Comparison of ENCODE assay signal across 8 cellular contexts in the genomic region with DNA sequence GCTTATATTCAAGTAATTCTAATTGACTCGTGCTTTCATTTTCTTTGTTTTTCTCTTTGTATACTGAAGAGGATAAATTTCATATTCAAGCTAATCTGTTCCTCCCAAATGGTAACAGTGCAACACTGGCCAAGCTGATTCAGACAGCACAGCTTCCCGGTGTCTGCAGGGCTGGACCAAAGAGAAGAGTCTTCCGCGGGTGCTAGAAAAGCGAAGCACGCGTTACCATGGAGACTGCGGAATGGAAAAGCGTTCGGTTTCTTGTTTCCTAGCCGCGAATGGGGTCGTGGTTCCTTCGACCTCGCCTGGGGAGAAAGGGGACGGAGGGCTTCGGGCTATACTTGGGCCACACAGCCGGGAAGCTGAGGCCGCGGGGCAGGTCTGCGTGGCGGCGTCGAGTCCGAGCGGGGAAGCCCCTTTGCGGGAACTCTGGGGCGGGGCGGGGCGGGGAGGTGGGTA. TPM values are rescaled to one million over a fixed set of nuclear protein-coding genes. Genes with fewer than 3 reads are reported as not detected.
DNase-seq lines count a peak whose midpoint lies in the region; ATAC-seq and TF ChIP-seq lines count a peak whose summit lies in the region.

No MANE protein-coding gene starts in this region.

- no peak overlapping the region for H3K27ac ChIP-seq in duodenal mucosa (ENCODE audit: low read depth, low read length)
- no peak overlapping the region for H3K27ac ChIP-seq in lung (ENCODE audit: low read depth in 1 of 2, low read length in 1 of 2)

- peak overlapping the region; percentile 85 for H3K4me3 Mint-ChIP-seq in stimulated activated naive CD8-positive, alpha-beta T cell treated with anti-CD3 and anti-CD28 coated beads, Interleukin-15, Interleukin-2, amounts not matched to agents 100 ng/mL and 50 ng/mL, for 24 hours

- 0 to 1% methylated on average over 30 of the region's 30 CpGs for WGBS in lung, 2 donors

- ATAC-seq in lung (ENCODE audit: insufficient read depth, low FRiP score): no peak
- no peak for ATAC-seq in HG03571 (IDR thresholded peaks at IDR 0.05; ENCODE audit: unreplicated experiment)
- no peak for ATAC-seq in HG03045 (IDR thresholded peaks at IDR 0.05; ENCODE audit: unreplicated experiment)

- peaks cover 16% of the 10 kb centered on the region for H3K4me1 Mint-ChIP-seq in stimulated activated naive CD8-positive, alpha-beta T cell treated with anti-CD3 and anti-CD28 coated beads, Interleukin-15, Interleukin-2, amounts not matched to agents 100 ng/mL and 50 ng/mL, for 24 hours (ENCODE audit: low read depth)

- peaks cover under 1% of the 10 kb centered on the region for H3K9me3 Mint-ChIP-seq in stimulated activated naive CD8-positive, alpha-beta T cell treated with anti-CD3 and anti-CD28 coated beads, Interleukin-15, Interleukin-2, amounts not matched to agents 100 ng/mL and 50 ng/mL, for 24 hours

- H3K36me3 ChIP-seq in duodenal mucosa (ENCODE audit: control insufficient read depth in 1 of 2, insufficient read depth in 2 of 2, low read length in 2 of 2) (no peaks in the 10 kb centered on the region), lung (ENCODE audit: control insufficient read depth in 2 of 2, insufficient read depth in 2 of 2, low read length in 2 of 2) (no peaks in the 10 kb centered on the region)

- TF ChIP-seq CTCF in NB4 (IDR thresholded peaks at IDR 0.05; ENCODE audit: low read depth, low read length) (no peak), lung (IDR thresholded peaks at IDR 0.05; ENCODE audit: control extremely low read depth, extremely low read depth) (no peak)

- H3K27me3 ChIP-seq in duodenal mucosa (ENCODE audit: control insufficient read depth in 1 of 2, insufficient read depth in 2 of 2, low read length in 2 of 2) (peaks cover 17% of the 10 kb centered on the region in 2 donors), lung (ENCODE audit: control insufficient read depth, insufficient read depth) (no peaks in the 10 kb centered on the region)

- peak overlapping the region in 1 of 2 donors; percentile 4 for H3K9ac ChIP-seq in duodenal mucosa (ENCODE audit: low read depth in 1 of 2, low read length in 2 of 2)

- H3K4me3 ChIP-seq in NB4 (ENCODE audit: low read depth, low read length) (peak overlapping the region; percentile 42), duodenal mucosa (ENCODE audit: low read depth in 1 of 2, low read length in 2 of 2) (peak overlapping the region; percentile 59), lung (peak overlapping the region; percentile 28)

- H3K27me3 Mint-ChIP-seq in stimulated activated naive CD8-positive, alpha-beta T cell treated with anti-CD3 and anti-CD28 coated beads, Interleukin-15, Interleukin-2, amounts not matched to agents 100 ng/mL and 50 ng/mL, for 24 hours: peaks cover 49% of the 10 kb centered on the region

- DNase-seq in DMS79 (lab: John Stamatoyannopoulos, UW): peak; percentile 48
- DNase-seq in NB4 (ENCODE audit: low read depth): peak; percentile 63
- peak; percentile 22 for DNase-seq in activated CD4-positive, alpha-beta T cell treated with anti-CD3 and anti-CD28 coated beads for 1 hour
- no peak for DNase-seq in lung (ENCODE audit: low spot score)

- no peaks in the 10 kb centered on the region for H3K36me3 Mint-ChIP-seq in stimulated activated naive CD8-positive, alpha-beta T cell treated with anti-CD3 and anti-CD28 coated beads, Interleukin-15, Interleukin-2, amounts not matched to agents 100 ng/mL and 50 ng/mL, for 24 hours (ENCODE audit: low read depth)

- peaks cover 0 to 2% of the 10 kb centered on the region in 2 donors for H3K4me1 ChIP-seq in duodenal mucosa (ENCODE audit: control insufficient read depth in 1 of 2, insufficient read depth in 2 of 2, low read length in 2 of 2)
- H3K4me1 ChIP-seq in lung (ENCODE audit: control insufficient read depth in 2 of 2, insufficient read depth in 2 of 2, low read length in 2 of 2): peaks cover 0 to 2% of the 10 kb centered on the region in 2 donors

- no peaks in the 10 kb centered on the region for H3K9me3 ChIP-seq in duodenal mucosa (ENCODE audit: control insufficient read depth in 1 of 2, low read length in 2 of 2)
- peaks cover 0 to 4% of the 10 kb centered on the region in 2 donors for H3K9me3 ChIP-seq in lung (ENCODE audit: control insufficient read depth in 2 of 2, insufficient read depth in 1 of 2, low read length in 1 of 2)

- no peak for TF ChIP-seq POLR2A in NB4 (IDR thresholded peaks at IDR 0.05; ENCODE audit: extremely low read depth, insufficient read length)

- H3K27ac Mint-ChIP-seq in stimulated activated naive CD8-positive, alpha-beta T cell treated with anti-CD3 and anti-CD28 coated beads, Interleukin-15, Interleukin-2, amounts not matched to agents 100 ng/mL and 50 ng/mL, for 24 hours: peak overlapping the region; percentile 67

RNA-seq across cellular contexts. Expression of a gene that starts 6.2 kb away (rescaled TPM):
- 1 to 10 TPM; 1.7 to 3.1 TPM for total RNA-seq in lung
- polyA plus RNA-seq in lung: 1 to 10 TPM in 1 of 2 donors, under 1 TPM in 1; 0.42 to 1.0 TPM

RNA-seq across cellular contexts. Expression of a gene that starts 33.7 kb away (rescaled TPM):
- total RNA-seq in lung: not detected
- polyA plus RNA-seq in lung: not detected
